ENCODE assay signal across 1 cellular context in the genomic region with DNA sequence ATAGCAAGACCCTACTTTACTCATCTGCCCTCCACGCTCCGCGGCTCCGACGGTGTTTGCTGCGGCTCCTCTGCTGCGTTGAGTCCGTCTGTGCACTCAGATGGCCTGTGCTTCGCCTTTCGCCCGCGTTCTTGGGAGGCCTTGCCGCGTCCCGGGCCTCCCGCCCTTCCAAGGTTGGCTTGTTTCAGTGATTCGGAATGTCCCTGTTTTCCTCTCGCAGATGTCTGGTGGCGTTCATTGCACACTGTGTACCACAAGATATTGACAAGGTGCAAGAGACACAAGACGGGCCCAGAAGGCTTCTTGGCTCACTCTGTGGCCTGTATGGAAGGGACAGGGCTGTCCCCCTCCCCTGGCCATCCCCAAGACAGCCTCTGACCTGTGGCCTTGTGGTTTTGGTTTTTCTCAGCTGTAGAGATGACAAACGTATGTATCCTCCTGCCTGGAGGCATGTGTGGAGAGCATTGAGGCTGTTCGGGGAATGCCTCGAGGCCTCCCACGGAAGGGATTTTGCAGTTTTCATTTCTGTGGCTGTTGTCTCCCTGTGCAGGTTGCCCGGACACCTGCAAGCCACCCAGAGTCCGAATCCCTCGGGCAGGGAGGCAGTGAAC.
TF ChIP-seq lines count a peak whose summit lies in the region.

No MANE protein-coding gene starts in this region.

TF ChIP-seq in K562, 482 proteins besides CTCF, POLR2A, EP300 and RAD21:
- peak; percentile 46 for TF ChIP-seq TFAP4 (CRISPR knock-in tag; IDR thresholded peaks at IDR 0.05; ENCODE audit: borderline replicate concordance)
- TF ChIP-seq, protein P1, sequence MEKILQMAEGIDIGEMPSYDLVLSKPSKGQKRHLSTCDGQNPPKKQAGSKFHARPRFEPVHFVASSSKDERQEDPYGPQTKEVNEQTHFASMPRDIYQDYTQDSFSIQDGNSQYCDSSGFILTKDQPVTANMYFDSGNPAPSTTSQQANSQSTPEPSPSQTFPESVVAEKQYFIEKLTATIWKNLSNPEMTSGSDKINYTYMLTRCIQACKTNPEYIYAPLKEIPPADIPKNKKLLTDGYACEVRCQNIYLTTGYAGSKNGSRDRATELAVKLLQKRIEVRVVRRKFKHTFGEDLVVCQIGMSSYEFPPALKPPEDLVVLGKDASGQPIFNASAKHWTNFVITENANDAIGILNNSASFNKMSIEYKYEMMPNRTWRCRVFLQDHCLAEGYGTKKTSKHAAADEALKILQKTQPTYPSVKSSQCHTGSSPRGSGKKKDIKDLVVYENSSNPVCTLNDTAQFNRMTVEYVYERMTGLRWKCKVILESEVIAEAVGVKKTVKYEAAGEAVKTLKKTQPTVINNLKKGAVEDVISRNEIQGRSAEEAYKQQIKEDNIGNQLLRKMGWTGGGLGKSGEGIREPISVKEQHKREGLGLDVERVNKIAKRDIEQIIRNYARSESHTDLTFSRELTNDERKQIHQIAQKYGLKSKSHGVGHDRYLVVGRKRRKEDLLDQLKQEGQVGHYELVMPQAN (IDR thresholded peaks at IDR 0.05; ENCODE audit: borderline replicate concordance): no peak
